Comparison of ENCODE assay signal across 1 cellular context in genomic region chr6:16623029-16623653, GRCh38.
A peak's percentile ranks its signal among the peaks of the same experiment; 100 is the strongest.
TF ChIP-seq lines count a peak whose summit lies in the region.

No MANE protein-coding gene starts in this region.

TF ChIP-seq in H1, 55 proteins besides CTCF, POLR2A, EP300 and RAD21 (continued from another document):
- no peak for TF ChIP-seq KDM4A (IDR thresholded peaks at IDR 0.05; ENCODE audit: low read depth, low read length, severe bottlenecking)
- TF ChIP-seq BACH1 (IDR thresholded peaks at IDR 0.05; ENCODE audit: low read length): peak; percentile 33; the same call in 1 of the 2 replicates
TF ChIP-seq in H1: peak in this region for 1.
